Comparison of ENCODE assay signal across 8 cellular contexts in the genomic region with DNA sequence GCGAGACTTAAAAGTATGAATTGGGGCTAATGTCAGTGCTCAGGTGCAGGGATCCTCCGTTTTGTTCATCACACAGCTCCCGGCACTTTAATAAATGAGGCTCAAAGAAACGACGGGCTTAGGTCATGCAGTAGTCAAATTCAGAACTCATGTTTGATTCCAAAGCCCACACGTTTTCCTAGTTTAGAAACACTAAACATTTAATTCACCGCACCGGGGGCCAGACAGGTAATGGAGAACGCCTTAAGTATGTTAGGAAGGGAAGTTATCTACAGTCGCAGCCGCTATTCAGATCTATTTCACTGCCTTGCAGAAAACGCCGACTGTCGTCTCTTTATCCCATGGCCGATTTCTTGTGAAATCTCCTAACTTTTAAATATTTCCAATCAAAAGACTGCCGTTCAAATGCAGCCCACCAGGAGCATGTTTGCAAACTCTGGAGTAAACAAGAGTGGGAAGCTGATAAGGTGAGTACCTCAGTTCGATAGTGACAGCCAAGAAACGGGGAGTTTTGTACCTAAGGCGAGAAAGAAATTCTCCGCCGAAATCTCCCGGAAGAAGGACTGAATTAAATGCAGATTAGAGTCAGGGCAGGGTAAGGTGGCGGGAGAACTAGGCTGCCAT. TPM values are rescaled to one million over a fixed set of nuclear protein-coding genes. Genes with fewer than 3 reads are reported as not detected.
A peak's percentile ranks its signal among the peaks of the same experiment; 100 is the strongest.
DNase-seq lines count a peak whose midpoint lies in the region; ATAC-seq lines count a peak whose summit lies in the region.

No MANE protein-coding gene starts in this region.

- no peaks in the 10 kb centered on the region for H3K27me3 ChIP-seq in muscle layer of duodenum (ENCODE audit: low read depth, low read length)

- H3K27ac ChIP-seq in muscle layer of duodenum (ENCODE audit: low read length), result peak overlapping the region; percentile 98

- H3K27ac Mint-ChIP-seq in IgD-negative memory B cell, result peak overlapping the region; percentile 96 to 97 (median 96)
- peak overlapping the region; percentile 99 for H3K27ac Mint-ChIP-seq in central memory CD8-positive, alpha-beta T cell (ENCODE audit: low read depth)

- H3K9me3 ChIP-seq in muscle layer of duodenum (ENCODE audit: control insufficient read depth in 1 of 2, low read length in 2 of 2), result no peaks in the 10 kb centered on the region

- peaks cover 10 to 23% (median 19%) of the 10 kb centered on the region in 3 donors for H3K4me1 Mint-ChIP-seq in IgD-negative memory B cell
- H3K4me1 Mint-ChIP-seq in central memory CD8-positive, alpha-beta T cell, result peaks cover 11% of the 10 kb centered on the region

- peaks cover 5 to 7% of the 10 kb centered on the region in 2 donors for H3K4me1 ChIP-seq in muscle layer of duodenum (ENCODE audit: control insufficient read depth in 1 of 2, insufficient read depth in 2 of 2, low read length in 2 of 2)

- no peak for ATAC-seq in central memory CD8-positive, alpha-beta T cell (replicated peaks; ENCODE audit: extremely low read depth, poor library complexity, severe bottlenecking)

- H3K27me3 Mint-ChIP-seq in IgD-negative memory B cell, result no peaks in the 10 kb centered on the region
- no peaks in the 10 kb centered on the region for H3K27me3 Mint-ChIP-seq in central memory CD8-positive, alpha-beta T cell

- no peaks in the 10 kb centered on the region for H3K36me3 ChIP-seq in muscle layer of duodenum (ENCODE audit: control insufficient read depth in 1 of 2, insufficient read depth in 2 of 2, low read length in 2 of 2)

- H3K36me3 Mint-ChIP-seq in IgD-negative memory B cell, result no peaks in the 10 kb centered on the region
- H3K36me3 Mint-ChIP-seq in central memory CD8-positive, alpha-beta T cell (ENCODE audit: insufficient read depth), result peaks cover 8% of the 10 kb centered on the region

- H3K9me3 Mint-ChIP-seq in IgD-negative memory B cell, result no peaks in the 10 kb centered on the region
- H3K9me3 Mint-ChIP-seq in central memory CD8-positive, alpha-beta T cell, result no peaks in the 10 kb centered on the region

- H3K4me3 ChIP-seq in muscle layer of duodenum (ENCODE audit: low read depth in 1 of 2, low read length in 2 of 2), result peak overlapping the region; percentile 80 to 87

- DNase-seq in Ammon's horn (ENCODE audit: low spot score), result peak; percentile 6
- DNase-seq in central memory CD8-positive, alpha-beta T cell (ENCODE audit: low spot score in 2 of 2), result no peak
- no peak for DNase-seq in globus pallidus (ENCODE audit: low spot score)
- DNase-seq in glomerular visceral epithelial cell (ENCODE audit: extremely low spot score), result no peak
- DNase-seq in SHP77 (lab: John Stamatoyannopoulos, UW), result no peak
- no peak for DNase-seq in mesenteric fat pad (ENCODE audit: low spot score)

- H3K4me3 Mint-ChIP-seq in IgD-negative memory B cell, result peak overlapping the region; percentile 97 to 99 (median 99)
- H3K4me3 Mint-ChIP-seq in central memory CD8-positive, alpha-beta T cell, result peak overlapping the region; percentile 99

RNA-seq across cellular contexts. Expression of gene HIGD2B, which starts 0.6 kb away (rescaled TPM):
- polyA plus RNA-seq in IgD-negative memory B cell, result not detected
- not detected for total RNA-seq in mesenteric fat pad

RNA-seq across cellular contexts. Expression of gene BBS4, which starts 0.6 kb away (rescaled TPM):
- 9.2 TPM for polyA plus RNA-seq in IgD-negative memory B cell
- total RNA-seq in mesenteric fat pad, result 10.2 TPM

RNA-seq across cellular contexts. Expression of gene GOLGA6B, which starts 30.9 kb away (rescaled TPM):
- not detected for polyA plus RNA-seq in IgD-negative memory B cell
- not detected for total RNA-seq in mesenteric fat pad
